12 cellular contexts compared by ENCODE assay signal in the genomic region with DNA sequence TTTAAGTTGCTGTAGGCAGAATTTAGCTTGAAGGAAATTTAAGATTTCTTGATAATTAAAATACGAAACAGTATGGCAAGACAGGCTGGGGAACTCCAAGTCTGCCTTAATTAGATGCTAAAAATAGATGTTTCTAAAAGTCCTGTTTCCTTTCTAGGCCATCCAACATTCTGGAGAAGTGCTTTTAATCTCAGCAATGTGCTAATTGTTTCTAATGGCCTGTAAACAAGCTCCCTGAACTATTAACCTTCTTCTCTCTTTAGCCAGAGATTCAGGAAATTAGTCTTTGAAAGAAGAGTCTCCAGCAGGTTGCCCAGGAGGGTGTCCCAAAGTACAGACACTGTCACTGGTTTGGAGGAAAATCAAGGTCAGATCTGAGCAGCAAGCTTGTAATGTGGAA.
"Had no signal": no experiment of that assay in that cellular context is flagged by ENCODE, and none has a peak within 500 bp of the region (broad histone marks: within the 10 kb centered on the region; RNA-seq: fewer than 3 reads in every experiment).

No MANE protein-coding gene starts in this region.

- DNase-seq: activated naive CD4-positive, alpha-beta T cell treated with anti-CD3 and anti-CD28 coated beads for 36 hours; activated naive CD8-positive, alpha-beta T cell treated with anti-CD3 and anti-CD28 coated beads, Interleukin-2, amount 50 U/mL, for 24 hours; activated T-cell treated with anti-CD3 and anti-CD28 coated beads for 4 hours; aorta; lower lobe of right lung; stimulated activated CD4-positive, alpha-beta T cell treated with anti-CD3 and anti-CD28 coated beads, Interleukin-12 subunit alpha, Interleukin-12 subunit beta, amount 100 ng/mL, for 4 hours; stimulated activated CD4-positive, alpha-beta T cell treated with anti-CD3 and anti-CD28 coated beads, Interleukin-2, amount 100 ng/mL, for 24 hours had no signal

- H3K4me3 ChIP-seq: lower lobe of right lung had no signal

- H3K27ac ChIP-seq: lower lobe of right lung had no signal

- H3K9me3 ChIP-seq: lower lobe of right lung had no signal

- ATAC-seq: activated CD4-positive, CD25-positive, alpha-beta regulatory T cell treated with anti-CD3 and anti-CD28 coated beads, Interleukin-2, amount 50 U/mL, for 24 hours; activated naive CD8-positive, alpha-beta T cell treated with anti-CD3 and anti-CD28 coated beads, Interleukin-2, amount 50 U/mL, for 24 hours; activated T-helper 17 cell treated with anti-CD3 and anti-CD28 coated beads, Interleukin-2, amount 50 U/mL, for 72 hours; esophagus mucosa; lower lobe of right lung had no signal

- H3K4me1 ChIP-seq: lower lobe of right lung had no signal

- FAIRE-seq: bronchial epithelial cell, colon had no signal

- H3K36me3 ChIP-seq: lower lobe of right lung had no signal
